In the genomic region with DNA sequence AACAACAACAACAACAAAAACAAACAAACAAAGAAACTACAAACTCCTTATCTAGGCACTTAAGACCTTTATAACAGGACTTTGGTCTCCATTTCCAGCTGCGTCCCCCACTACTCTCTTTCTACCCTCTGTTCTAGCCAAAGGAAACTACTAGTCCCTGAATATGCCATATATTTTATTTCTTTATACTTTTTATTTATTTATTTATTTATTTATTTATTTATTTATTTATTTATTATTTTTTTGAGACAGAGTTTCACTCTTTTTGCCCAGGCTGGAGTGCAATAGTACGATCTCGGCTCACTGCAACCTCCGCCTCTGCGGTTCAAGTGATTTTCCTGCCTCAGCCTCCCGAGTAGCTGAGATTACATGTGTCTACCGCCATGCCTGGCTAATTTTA, we compare ENCODE assay signal across 6 cellular contexts. TPM values are rescaled to one million over a fixed set of nuclear protein-coding genes. Genes with fewer than 3 reads are reported as not detected.
DNase-seq lines count a peak whose midpoint lies in the region; ATAC-seq, FAIRE-seq and TF ChIP-seq lines count a peak whose summit lies in the region.
"Not testable (repeated sequence)": the region's sequence is repeated elsewhere in the genome, so short reads cannot be mapped to it uniquely, and the experiment has no call there.

No MANE protein-coding gene starts in this region.

- TF ChIP-seq CTCF in A549 (IDR thresholded peaks at IDR 0.05); HEK293 (tag by site-specific recombination; IDR thresholded peaks at IDR 0.05); RWPE2 (IDR thresholded peaks at IDR 0.05; ENCODE audit: poor library complexity, severe bottlenecking); astrocyte (IDR thresholded peaks at IDR 0.05; ENCODE audit: insufficient read depth, low read depth, low read length); endothelial cell of umbilical vein (IDR thresholded peaks at IDR 0.05; ENCODE audit: extremely low read depth in 1 of 2, insufficient read depth in 1 of 2, low read depth in 1 of 2, low read length in 2 of 2); keratinocyte (optimal IDR thresholded peaks at IDR 0.05 in 1 of 3, IDR thresholded peaks at IDR 0.05 in 1 of 3, conservative IDR thresholded peaks at IDR 0.05 in 1 of 3; ENCODE audit: extremely low read depth in 1 of 3, insufficient read depth in 2 of 3, low read length in 3 of 3): not testable (repeated sequence)

- not testable (repeated sequence) for H3K79me2 ChIP-seq in astrocyte (ENCODE audit: insufficient read depth, low read length); endothelial cell of umbilical vein (ENCODE audit: control insufficient read depth, insufficient read depth, low read length); keratinocyte (ENCODE audit: control insufficient read depth, insufficient read depth, low read length)

- H3K4me1 ChIP-seq in A549; HEK293 (ENCODE audit: control insufficient read depth, insufficient read depth, low read length); astrocyte (ENCODE audit: insufficient read depth, low read length); keratinocyte (ENCODE audit: control insufficient read depth, extremely low read depth, insufficient read depth, low read length): not testable (repeated sequence)
- peaks cover 21% of the 10 kb centered on the region for H3K4me1 ChIP-seq in RWPE2 (ENCODE audit: insufficient read depth, poor library complexity, severe bottlenecking)
- peaks cover 53% of the 10 kb centered on the region for H3K4me1 ChIP-seq in endothelial cell of umbilical vein (ENCODE audit: control insufficient read depth, extremely low read depth, insufficient read depth, low read length)

- TF ChIP-seq POLR2A in A549 (IDR thresholded peaks at IDR 0.05; ENCODE audit: low read length); endothelial cell of umbilical vein (IDR thresholded peaks at IDR 0.05; ENCODE audit: low read depth, low read length): not testable (repeated sequence)

- H3K36me3 ChIP-seq in HEK293 (ENCODE audit: control insufficient read depth in 2 of 2, insufficient read depth in 1 of 2, low read length in 2 of 2); RWPE2 (ENCODE audit: low read depth); astrocyte (ENCODE audit: insufficient read depth, low read length); endothelial cell of umbilical vein (ENCODE audit: control insufficient read depth in 2 of 2, extremely low read depth in 1 of 2, insufficient read depth in 2 of 2, low read length in 2 of 2); keratinocyte (ENCODE audit: control insufficient read depth in 2 of 2, extremely low read depth in 1 of 2, insufficient read depth in 2 of 2, low read length in 2 of 2): not testable (repeated sequence)

- not testable (repeated sequence) for H3K4me1 Mint-ChIP-seq in astrocyte (ENCODE audit: low read depth, unreplicated experiment)

- TF ChIP-seq EP300 in A549 (IDR thresholded peaks at IDR 0.05): not testable (repeated sequence)

- not testable (repeated sequence) for H3K4me3 Mint-ChIP-seq in astrocyte (ENCODE audit: unreplicated experiment)

- not testable (repeated sequence) for TF ChIP-seq RAD21 in A549 (conservative IDR thresholded peaks at IDR 0.05 in 1 of 2, IDR thresholded peaks at IDR 0.05 in 1 of 2)

- POLR2A ChIA-PET in A549 (lab: Yijun Ruan, JAX); HEK293 (lab: Yijun Ruan, JAX); endothelial cell of umbilical vein (lab: Charles Lee): not testable (repeated sequence)

- dilution Hi-C loops in endothelial cell of umbilical vein (cut with MboI; ENCODE audit: extremely low pct_ligation_motif_present, low sequenced_read_pairs); keratinocyte (cut with MboI; ENCODE audit: extremely low pct_ligation_motif_present, low sequenced_read_pairs): not testable (repeated sequence)

- not testable (repeated sequence) for H3K4me3 ChIP-seq in A549; HEK293 (ENCODE audit: low read depth, low read length); RWPE2 (ENCODE audit: severe bottlenecking); astrocyte (ENCODE audit: insufficient read depth, low read depth, low read length); endothelial cell of umbilical vein (replicated peaks in 1 of 3; ENCODE audit: insufficient read depth in 1 of 3, low read depth in 1 of 3, low read length in 3 of 3); keratinocyte (ENCODE audit: control insufficient read depth in 2 of 3, extremely low read depth in 1 of 3, insufficient read depth in 2 of 3, low read depth in 1 of 3, low read length in 3 of 3)

- not testable (repeated sequence) for H3K27me3 ChIP-seq in RWPE2 (ENCODE audit: insufficient read depth, poor library complexity, severe bottlenecking); astrocyte (ENCODE audit: insufficient read depth, low read length); endothelial cell of umbilical vein (ENCODE audit: control insufficient read depth in 2 of 2, insufficient read depth in 2 of 2, low read length in 2 of 2); keratinocyte (ENCODE audit: control insufficient read depth, extremely low read depth, insufficient read depth, low read length)

- not testable (repeated sequence) for DNase-seq in A549 (ENCODE audit: low read depth in 1 of 2, low spot score in 1 of 2); RWPE2 (ENCODE audit: low spot score); astrocyte (ENCODE audit: low read depth); endothelial cell of umbilical vein (ENCODE audit: low read depth, low spot score); keratinocyte (ENCODE audit: low read depth, low spot score)

- not testable (repeated sequence) for H3K9me1 ChIP-seq in endothelial cell of umbilical vein (replicated peaks; ENCODE audit: control insufficient read depth, extremely low read depth, insufficient read depth, low read length); keratinocyte (ENCODE audit: control insufficient read depth, extremely low read depth, insufficient read depth, low read length)

- not testable (repeated sequence) for ATAC-seq in A549; RWPE2 (ENCODE audit: low read depth)

- not testable (repeated sequence) for H4K20me1 ChIP-seq in astrocyte (ENCODE audit: insufficient read depth, low read length); endothelial cell of umbilical vein (replicated peaks; ENCODE audit: control insufficient read depth, extremely low read depth, insufficient read depth, low read length); keratinocyte (ENCODE audit: control insufficient read depth, extremely low read depth, insufficient read depth, low read length)

- CTCF ChIA-PET in A549 (lab: Yijun Ruan, JAX): not testable (repeated sequence)
- CTCF ChIA-PET in HEK293 (lab: Yijun Ruan, JAX) (interaction anchor here (0.6 kb wide), 1 partner anchor 12 kb away, joined by 3 read pairs; no protein-coding TSS in a partner anchor), endothelial cell of umbilical vein (lab: Charles Lee) (interaction anchor here (1.0 kb wide), 1 partner anchor 186 kb away, joined by 3 read pairs; no protein-coding TSS in a partner anchor)

- H2AFZ ChIP-seq in astrocyte (ENCODE audit: low read depth, low read length); endothelial cell of umbilical vein (ENCODE audit: low read depth, low read length); keratinocyte (ENCODE audit: control insufficient read depth, low read length): not testable (repeated sequence)

- not testable (repeated sequence) for BruUV-seq in endothelial cell of umbilical vein (replicated peaks; lab: Mats Ljungman, UMichigan)

- 100% methylated on average over 7 of the region's 7 CpGs for WGBS in A549 (ENCODE audit: missing lambda C conversion rate)

- H3K9ac ChIP-seq in astrocyte (ENCODE audit: low read length); endothelial cell of umbilical vein (replicated peaks; ENCODE audit: extremely low read depth, insufficient read depth, low read length); keratinocyte (ENCODE audit: control insufficient read depth, extremely low read depth, insufficient read depth, low read length): not testable (repeated sequence)

- H3K9me3 Mint-ChIP-seq in astrocyte (ENCODE audit: unreplicated experiment): not testable (repeated sequence)

- intact Hi-C loops in endothelial cell of umbilical vein (cut with micrococcal nuclease): loop anchor here (1.0 to 2.0 kb wide), 2 partner anchors 25 to 280 kb away; no protein-coding TSS in a partner anchor

- H3K36me3 Mint-ChIP-seq in astrocyte (ENCODE audit: low read depth, unreplicated experiment): not testable (repeated sequence)

- peak; percentile 49 for FAIRE-seq in A549 (lab: Jason Lieb, UNC)
- peak; percentile 49 for FAIRE-seq in astrocyte (lab: Jason Lieb, UNC)
- FAIRE-seq in endothelial cell of umbilical vein (lab: Jason Lieb, UNC); keratinocyte (lab: Jason Lieb, UNC): not testable (repeated sequence)

- H3K27ac ChIP-seq in A549; HEK293 (ENCODE audit: extremely low read depth, low read depth, low read length); astrocyte (ENCODE audit: low read depth, low read length); keratinocyte (ENCODE audit: control insufficient read depth, insufficient read depth, low read length): not testable (repeated sequence)
- H3K27ac ChIP-seq in RWPE2 (ENCODE audit: poor library complexity, severe bottlenecking) (peak overlapping the region; percentile 42), endothelial cell of umbilical vein (ENCODE audit: insufficient read depth, low read depth, low read length) (peak overlapping the region; percentile 76)

- H3K27me3 Mint-ChIP-seq in astrocyte (ENCODE audit: low read depth, unreplicated experiment): not testable (repeated sequence)

- not testable (repeated sequence) for H3K27ac Mint-ChIP-seq in astrocyte (ENCODE audit: unreplicated experiment)

- not testable (repeated sequence) for H3K9me3 ChIP-seq in A549; HEK293 (ENCODE audit: control insufficient read depth, insufficient read depth, low read depth, low read length); RWPE2 (ENCODE audit: severe bottlenecking); astrocyte (ENCODE audit: insufficient read depth, low read depth, low read length); endothelial cell of umbilical vein (replicated peaks; ENCODE audit: control insufficient read depth, insufficient read depth, low read length); keratinocyte (ENCODE audit: control insufficient read depth, low read depth, low read length)

- H3K4me2 ChIP-seq in A549: not testable (repeated sequence)
- H3K4me2 ChIP-seq in astrocyte (ENCODE audit: low read length): peak overlapping the region; percentile 14
- H3K4me2 ChIP-seq in endothelial cell of umbilical vein (ENCODE audit: insufficient read depth, low read length): peak overlapping the region; percentile 42
- H3K4me2 ChIP-seq in keratinocyte (ENCODE audit: control insufficient read depth, extremely low read depth, insufficient read depth, low read depth, low read length): peak overlapping the region; percentile 29

RNA-seq across cellular contexts. Expression of gene MID2, which starts 26.0 kb away (rescaled TPM):
- polyA plus RNA-seq in A549 (2011; rRNA removed) (10.6 and 13.5 TPM in 2 replicates), A549 (2017; fragmentation: RNase III; extraction: RNeasy Plus Mini Kit Qiagen cat#74134 plus additional on column Dnase treatment) (4.3 to 5.1 TPM (median 4.6 TPM) in 3 replicates), endothelial cell of umbilical vein (16.4 and 19.8 TPM in 2 replicates), keratinocyte (8.9 to 9.6 TPM (median 9.4 TPM) in 3 replicates)
- polyA plus RNA-seq in A549 (2012; cell fraction: cytosol; rRNA removed): 3.4 and 4.2 TPM in 2 replicates
- polyA plus RNA-seq in A549 (2012; cell fraction: nucleus; rRNA removed): 3.4 and 3.7 TPM in 2 replicates
- polyA minus RNA-seq in A549 (2011; rRNA and poly(A)+ RNA removed): 74.1 and 101 TPM in 2 replicates
- total RNA-seq in astrocyte (11.1 and 12.9 TPM in 2 replicates), endothelial cell of umbilical vein (23.0 and 25.3 TPM in 2 replicates)
- polyA plus RNA-seq in endothelial cell of umbilical vein (2011; cell fraction: cytosol; rRNA removed): 12.6 and 14.0 TPM in 2 replicates
- polyA plus RNA-seq in endothelial cell of umbilical vein (2011; cell fraction: nucleus; rRNA removed): 21.4 and 25.8 TPM in 2 replicates
- polyA plus RNA-seq in endothelial cell of umbilical vein (2012): 20.7 and 23.6 TPM in 2 replicates
- polyA minus RNA-seq in endothelial cell of umbilical vein (98.7 and 112 TPM in 2 replicates), keratinocyte (46.2 to 74.8 TPM (median 67.5 TPM) in 3 replicates)
- polyA minus RNA-seq in endothelial cell of umbilical vein (2011; cell fraction: cytosol; rRNA and poly(A)+ RNA removed): 4.7 TPM
- 50.0 and 55.1 TPM in 2 replicates for polyA minus RNA-seq in endothelial cell of umbilical vein (2011; cell fraction: nucleus; rRNA and poly(A)+ RNA removed)
- polyA plus RNA-seq in keratinocyte (2011; ENCODE audit: low read depth): 6.4 TPM
- polyA plus RNA-seq in keratinocyte (2011; cell fraction: cytosol; rRNA removed): 8.6 and 9.9 TPM in 2 replicates
- 8.9 and 11.3 TPM in 2 replicates for polyA plus RNA-seq in keratinocyte (2011; cell fraction: nucleus; rRNA removed)
- polyA plus RNA-seq in keratinocyte (2012; ENCODE audit: low replicate concordance): 7.7 and 8.8 TPM in 2 replicates
- 26.7 TPM for polyA minus RNA-seq in keratinocyte (2011; cell fraction: cytosol; rRNA and poly(A)+ RNA removed)
- 21.4 and 25.5 TPM in 2 replicates for polyA minus RNA-seq in keratinocyte (2011; cell fraction: nucleus; rRNA and poly(A)+ RNA removed)
